ENCODE assay signal across 29 cellular contexts in genomic region chr3:169169340-169169963, GRCh38.
"Had no signal": no experiment of that assay in that cellular context is flagged by ENCODE, and none has a peak within 500 bp of the region (broad histone marks: within the 10 kb centered on the region; RNA-seq: fewer than 3 reads in every experiment).

No MANE protein-coding gene starts in this region.

- H3K36me3 ChIP-seq: adrenal gland, cardiac muscle cell, colonic mucosa, esophagus squamous epithelium, gastroesophageal sphincter, heart right ventricle had no signal

- H3K4me3 ChIP-seq: adrenal gland, body of pancreas, cardiac muscle cell, colonic mucosa, esophagus squamous epithelium, gastroesophageal sphincter, heart right ventricle had no signal

- H3K4me1 ChIP-seq: adrenal gland, colonic mucosa, gastroesophageal sphincter had no signal

- H3K27me3 ChIP-seq: body of pancreas, cardiac muscle cell, colonic mucosa, esophagus squamous epithelium, gastroesophageal sphincter, heart right ventricle had no signal

- H3K9me3 ChIP-seq: adrenal gland, body of pancreas, colonic mucosa, esophagus squamous epithelium, gastroesophageal sphincter, heart right ventricle had no signal

- H3K27ac ChIP-seq: adrenal gland, cardiac muscle cell, colonic mucosa, epithelial cell of prostate, esophagus squamous epithelium, gastroesophageal sphincter had no signal

- FAIRE-seq: endothelial cell of umbilical vein had no signal

- ATAC-seq: activated CD4-positive, alpha-beta T cell treated with anti-CD3 and anti-CD28 coated beads for 36 hours; activated naive CD8-positive, alpha-beta T cell treated with anti-CD3 and anti-CD28 coated beads, Interleukin-2, amount 50 U/mL, for 24 hours; activated T-helper 17 cell treated with anti-CD3 and anti-CD28 coated beads, Interleukin-2, amount 50 U/mL, for 72 hours; body of pancreas; gastroesophageal sphincter had no signal

- DNase-seq: activated CD4-positive, alpha-beta memory T cell treated with anti-CD3 and anti-CD28 coated beads for 36 hours; activated CD4-positive, alpha-beta T cell treated with anti-CD3 and anti-CD28 coated beads for 36 hours; activated CD4-positive, alpha-beta T cell treated with anti-CD3 and anti-CD28 coated beads, Interleukin-2, amount 10 ng/mL, durations not matched to agents 24 days and 14 days; activated CD4-positive, CD25-positive, alpha-beta regulatory T cell; activated CD4-positive, CD25-positive, alpha-beta regulatory T cell treated with anti-CD3 and anti-CD28 coated beads, Interleukin-2, amount 50 U/mL, for 72 hours; activated CD8-positive, alpha-beta memory T cell treated with anti-CD3 and anti-CD28 coated beads, Interleukin-2, amount 50 U/mL, for 48 hours; activated effector memory CD4-positive, alpha-beta T cell treated with Interleukin-2 at 50 U/mL for 16 hours; activated naive CD4-positive, alpha-beta T cell treated with anti-CD3 and anti-CD28 coated beads for 36 hours; activated naive CD8-positive, alpha-beta T cell treated with anti-CD3 and anti-CD28 coated beads for 36 hours; activated naive CD8-positive, alpha-beta T cell treated with anti-CD3 and anti-CD28 coated beads, Interleukin-2, amount 50 U/mL, for 24 hours; activated T-cell treated with anti-CD3 and anti-CD28 coated beads for 4 hours; activated T-cell treated with anti-CD3 and anti-CD28 coated beads, Interleukin-2, amount 50 U/mL, for 24 hours; adrenal gland; amygdala; aorta; body of pancreas; central memory CD4-positive, alpha-beta T cell; cerebellar nuclear complex; colonic mucosa; effector CD8-positive, alpha-beta T cell; esophagus squamous epithelium; foreskin melanocyte; heart right ventricle; T-helper 2 cell had no signal
